In the genomic region with DNA sequence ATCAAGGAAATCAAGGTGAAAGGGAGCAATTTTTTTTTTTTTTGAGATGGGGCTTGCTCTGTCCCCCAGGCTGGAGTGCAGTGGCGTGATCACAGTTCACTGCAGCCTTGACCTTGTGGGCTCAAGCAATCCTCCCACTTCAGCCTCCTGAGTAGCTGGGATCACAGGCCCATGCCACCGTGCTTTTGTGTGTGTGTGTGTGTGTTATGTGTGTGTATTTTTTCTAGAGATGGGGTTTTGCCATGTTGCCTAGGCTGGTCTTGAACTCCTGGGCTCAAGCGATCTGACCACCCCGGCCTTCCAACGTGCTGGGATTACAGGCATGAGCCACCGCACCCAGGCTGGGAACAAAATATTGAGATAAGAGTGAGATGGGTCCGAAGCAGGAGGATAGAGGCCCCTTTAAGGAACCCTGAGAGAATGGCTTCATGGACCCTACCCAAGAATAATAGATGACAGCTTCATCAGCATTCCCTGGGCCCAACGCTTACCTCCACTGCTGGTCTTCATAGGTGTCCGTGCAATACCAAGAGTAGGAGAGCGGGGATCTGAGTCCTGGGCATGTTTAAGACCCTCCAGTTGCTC, we compare ENCODE assay signal across 8 cellular contexts. TPM values are rescaled to one million over a fixed set of nuclear protein-coding genes. Genes with fewer than 3 reads are reported as not detected.
DNase-seq lines count a peak whose midpoint lies in the region; ATAC-seq lines count a peak whose summit lies in the region.
"Had no signal": no experiment of that assay in that cellular context is flagged by ENCODE, and none has a peak within 500 bp of the region (broad histone marks: within the 10 kb centered on the region; RNA-seq: fewer than 3 reads in every experiment).

No MANE protein-coding gene starts in this region.

- peak overlapping the region; percentile 78 for H3K27ac Mint-ChIP-seq in activated naive CD4-positive, alpha-beta T cell treated with anti-CD3 and anti-CD28 coated beads for 36 hours
- peak overlapping the region; percentile 91 for H3K27ac Mint-ChIP-seq in dendritic cell treated with granulocyte-macrophage colony-stimulating factor and Interleukin-4, amounts not matched to agents 40 ng/mL and 50 ng/mL, for 4 days
- H3K27ac Mint-ChIP-seq in stimulated activated memory B cell treated with anti-CD40 and anti-IgM and Interleukin-4, amounts not matched to agents 10 μg/mL and 1 μg/mL and 100 μg/mL, for 72 hours, result no peak overlapping the region

- H3K9me3 Mint-ChIP-seq in activated naive CD4-positive, alpha-beta T cell treated with anti-CD3 and anti-CD28 coated beads for 36 hours, result no peaks in the 10 kb centered on the region
- H3K9me3 Mint-ChIP-seq in dendritic cell treated with granulocyte-macrophage colony-stimulating factor and Interleukin-4, amounts not matched to agents 40 ng/mL and 50 ng/mL, for 4 days, result no peaks in the 10 kb centered on the region
- H3K9me3 Mint-ChIP-seq in stimulated activated memory B cell treated with anti-CD40 and anti-IgM and Interleukin-4, amounts not matched to agents 10 μg/mL and 1 μg/mL and 100 μg/mL, for 72 hours, result no peaks in the 10 kb centered on the region

- H3K4me3 Mint-ChIP-seq in activated naive CD4-positive, alpha-beta T cell treated with anti-CD3 and anti-CD28 coated beads for 36 hours, result peak overlapping the region; percentile 86
- H3K4me3 Mint-ChIP-seq in dendritic cell treated with granulocyte-macrophage colony-stimulating factor and Interleukin-4, amounts not matched to agents 40 ng/mL and 50 ng/mL, for 4 days, result no peak overlapping the region
- peak overlapping the region; percentile 55 for H3K4me3 Mint-ChIP-seq in stimulated activated memory B cell treated with anti-CD40 and anti-IgM and Interleukin-4, amounts not matched to agents 10 μg/mL and 1 μg/mL and 100 μg/mL, for 72 hours

- CTCF ChIA-PET in activated naive CD4-positive, alpha-beta T cell treated with anti-CD3 and anti-CD28 coated beads for 36 hours (lab: Charles Lee), result interaction anchor here (0.6 to 2.1 kb wide), 3 partner anchors 24 to 122 kb away, joined by 3 to 6 read pairs (median 3); no protein-coding TSS in a partner anchor

- intact Hi-C loops in activated naive CD4-positive, alpha-beta T cell treated with anti-CD3 and anti-CD28 coated beads for 36 hours (cut with micrococcal nuclease), result loop anchor here (5.0 kb wide), 3 partner anchors 257 to 513 kb away; a partner anchor contains a TSS
- intact Hi-C loops in dendritic cell treated with granulocyte-macrophage colony-stimulating factor and Interleukin-4, amounts not matched to agents 40 ng/mL and 50 ng/mL, for 4 days (cut with micrococcal nuclease), result no loop called here

- no peaks in the 10 kb centered on the region for H3K27me3 Mint-ChIP-seq in activated naive CD4-positive, alpha-beta T cell treated with anti-CD3 and anti-CD28 coated beads for 36 hours (ENCODE audit: low read depth)
- H3K27me3 Mint-ChIP-seq in dendritic cell treated with granulocyte-macrophage colony-stimulating factor and Interleukin-4, amounts not matched to agents 40 ng/mL and 50 ng/mL, for 4 days, result no peaks in the 10 kb centered on the region
- no peaks in the 10 kb centered on the region for H3K27me3 Mint-ChIP-seq in stimulated activated memory B cell treated with anti-CD40 and anti-IgM and Interleukin-4, amounts not matched to agents 10 μg/mL and 1 μg/mL and 100 μg/mL, for 72 hours
- H3K27me3 Mint-ChIP-seq: CD4-positive, alpha-beta memory T cell had no signal

- peaks cover 36% of the 10 kb centered on the region for H3K36me3 Mint-ChIP-seq in activated naive CD4-positive, alpha-beta T cell treated with anti-CD3 and anti-CD28 coated beads for 36 hours (ENCODE audit: low read depth)
- peaks cover 24% of the 10 kb centered on the region for H3K36me3 Mint-ChIP-seq in dendritic cell treated with granulocyte-macrophage colony-stimulating factor and Interleukin-4, amounts not matched to agents 40 ng/mL and 50 ng/mL, for 4 days (ENCODE audit: low read depth)
- H3K36me3 Mint-ChIP-seq in stimulated activated memory B cell treated with anti-CD40 and anti-IgM and Interleukin-4, amounts not matched to agents 10 μg/mL and 1 μg/mL and 100 μg/mL, for 72 hours, result peaks cover 6% of the 10 kb centered on the region

- H3K4me1 Mint-ChIP-seq in activated naive CD4-positive, alpha-beta T cell treated with anti-CD3 and anti-CD28 coated beads for 36 hours (ENCODE audit: low read depth), result peaks cover 35% of the 10 kb centered on the region
- H3K4me1 Mint-ChIP-seq in dendritic cell treated with granulocyte-macrophage colony-stimulating factor and Interleukin-4, amounts not matched to agents 40 ng/mL and 50 ng/mL, for 4 days (ENCODE audit: low read depth), result peaks cover 46% of the 10 kb centered on the region
- H3K4me1 Mint-ChIP-seq in stimulated activated memory B cell treated with anti-CD40 and anti-IgM and Interleukin-4, amounts not matched to agents 10 μg/mL and 1 μg/mL and 100 μg/mL, for 72 hours, result peaks cover 57% of the 10 kb centered on the region

- DNase-seq in activated naive CD4-positive, alpha-beta T cell treated with anti-CD3 and anti-CD28 coated beads for 36 hours, result no peak
- DNase-seq in activated naive CD4-positive, alpha-beta T cell treated with Interleukin-2 at 50 U/mL for 16 hours, result no peak
- no peak for DNase-seq in mucosa of gallbladder (ENCODE audit: low spot score)
- DNase-seq: MV-4-11 had no signal

- no peak for ATAC-seq in stimulated activated memory B cell treated with anti-CD40 and anti-IgM and Interleukin-4, amounts not matched to agents 10 μg/mL and 1 μg/mL and 100 μg/mL, for 72 hours
- ATAC-seq in HG02588 (IDR thresholded peaks at IDR 0.05; ENCODE audit: unreplicated experiment), result no peak

RNA-seq across cellular contexts. Expression of a gene that starts 1.0 kb away (rescaled TPM):
- total RNA-seq in activated naive CD4-positive, alpha-beta T cell treated with anti-CD3 and anti-CD28 coated beads for 36 hours, result 100 to 1,000 TPM; 106 to 108 TPM
- total RNA-seq in mucosa of gallbladder, result 2.2 TPM

RNA-seq across cellular contexts. Expression of a gene that starts 1.9 kb away (rescaled TPM):
- 100 to 1,000 TPM; 115 to 123 TPM for total RNA-seq in activated naive CD4-positive, alpha-beta T cell treated with anti-CD3 and anti-CD28 coated beads for 36 hours
- total RNA-seq in mucosa of gallbladder, result 98.4 TPM

RNA-seq across cellular contexts. Expression of a gene that starts 9.3 kb away (rescaled TPM):
- under 1 TPM; 0.48 to 0.54 TPM for total RNA-seq in activated naive CD4-positive, alpha-beta T cell treated with anti-CD3 and anti-CD28 coated beads for 36 hours
- total RNA-seq in mucosa of gallbladder, result 3.3 TPM

RNA-seq across cellular contexts. Expression of a gene that starts 17.3 kb away (rescaled TPM):
- 1,000 to 10,000 TPM; 1,222 to 1,282 TPM for total RNA-seq in activated naive CD4-positive, alpha-beta T cell treated with anti-CD3 and anti-CD28 coated beads for 36 hours
- 610 TPM for total RNA-seq in mucosa of gallbladder

RNA-seq across cellular contexts. Expression of a gene that starts 21.9 kb away (rescaled TPM):
- total RNA-seq in activated naive CD4-positive, alpha-beta T cell treated with anti-CD3 and anti-CD28 coated beads for 36 hours, result 1 to 10 TPM; 1.9 to 2.0 TPM
- total RNA-seq in mucosa of gallbladder, result 28.1 TPM

Comparison
In these comparisons a context has a peak if more than half of its experiments do, and no peak if none do; other contexts are left out.
1. RNA of a gene that starts 1.0 kb away (total RNA-seq): 106 to 108 TPM in activated naive CD4-positive, alpha-beta T cell treated with anti-CD3 and anti-CD28 coated beads for 36 hours; 2.2 TPM in mucosa of gallbladder (single experiment); every median in the first group is over 10 times any median in the second.